Comparison of ENCODE assay signal across 18 cellular contexts in genomic region chr5:17445185-17445584, GRCh38. TPM values are rescaled to one million over a fixed set of nuclear protein-coding genes. Genes with fewer than 3 reads are reported as not detected.
DNase-seq lines count a peak whose midpoint lies in the region; ATAC-seq and TF ChIP-seq lines count a peak whose summit lies in the region.
"Had no signal": no experiment of that assay in that cellular context is flagged by ENCODE, and none has a peak within 500 bp of the region (broad histone marks: within the 10 kb centered on the region; RNA-seq: fewer than 3 reads in every experiment).

No MANE protein-coding gene starts in this region.

- no peaks in the 10 kb centered on the region for H3K9me2 ChIP-seq in PC-3 (replicated peaks; ENCODE audit: low read length)

- no peak overlapping the region for H3K9ac ChIP-seq in mammary epithelial cell (ENCODE audit: insufficient read depth, low read length)
- H3K9ac ChIP-seq in PC-3 (ENCODE audit: low read length), result no peak overlapping the region

- H3K79me2 ChIP-seq in mammary epithelial cell (ENCODE audit: insufficient read depth, low read length) (no peaks in the 10 kb centered on the region), PC-3 (ENCODE audit: low read length) (no peaks in the 10 kb centered on the region)

- peak; percentile 10 to 39 for DNase-seq in T47D (ENCODE audit: low read depth in 1 of 2, low spot score in 1 of 2)
- no peak for DNase-seq in mammary epithelial cell
- DNase-seq in PC-3, result peak; percentile 48
- no peak for DNase-seq in Ammon's horn (ENCODE audit: low spot score)
- DNase-seq in omental fat pad (ENCODE audit: low spot score), result no peak
- DNase-seq: 8988T; BE2C; CD8-positive, alpha-beta T cell; COR-L47; DMS153; DMS79 treated with DMSO at 0.1 percent for 48 hours had no signal

- intact Hi-C loops in mammary epithelial cell (cut with micrococcal nuclease) (no loop called here), PC-3 (cut with micrococcal nuclease) (no loop called here)

- POLR2A ChIA-PET in PC-3 (lab: Charles Lee; ENCODE audit: unreplicated experiment), result no interaction called here

- H3K4me2 ChIP-seq in mammary epithelial cell (ENCODE audit: insufficient read depth, low read depth, low read length) (no peak overlapping the region), PC-3 (ENCODE audit: low read length) (0 out of 2 replicates have a peak overlapping the region, but pooled peaks have one; percentile 3)

- H3K27ac ChIP-seq in mammary epithelial cell (ENCODE audit: insufficient read depth, low read depth, low read length), result no peak overlapping the region
- H3K27ac ChIP-seq in PC-3 (ENCODE audit: low read length), result no peak overlapping the region
- peak overlapping the region; percentile 95 for H3K27ac ChIP-seq in neutrophil

- H3K27me3 ChIP-seq in mammary epithelial cell (ENCODE audit: insufficient read depth, low read length), result no peaks in the 10 kb centered on the region
- H3K27me3 ChIP-seq in PC-3 (ENCODE audit: low read length), result no peaks in the 10 kb centered on the region
- no peaks in the 10 kb centered on the region for H3K27me3 ChIP-seq in neutrophil
- H3K27me3 ChIP-seq: BE2C had no signal

- H3K4me1 ChIP-seq in mammary epithelial cell (ENCODE audit: insufficient read depth, low read length) (no peaks in the 10 kb centered on the region), PC-3 (ENCODE audit: insufficient read depth, low read length) (peaks cover 14% of the 10 kb centered on the region), neutrophil (ENCODE audit: control insufficient read depth in 1 of 2, insufficient read depth in 1 of 2, low read depth in 1 of 2, low read length in 1 of 2) (peaks cover 73 to 76% of the 10 kb centered on the region in 2 experiments)
- H3K4me1 ChIP-seq: BE2C, HAP-1 had no signal

- ATAC-seq in PC-3 (peak; percentile 54; the same call in 1 of the 2 replicates), GM19328 (IDR thresholded peaks at IDR 0.05; ENCODE audit: unreplicated experiment) (no peak), omental fat pad (ENCODE audit: low FRiP score) (no peak), HG03095 (IDR thresholded peaks at IDR 0.05; ENCODE audit: unreplicated experiment) (no peak)
- ATAC-seq: CD8-positive, alpha-beta T cell had no signal

- H2AFZ ChIP-seq in mammary epithelial cell (ENCODE audit: low read depth, low read length), result no peak overlapping the region
- H2AFZ ChIP-seq in PC-3 (ENCODE audit: low read length), result 0 out of 2 replicates have a peak overlapping the region, but pooled peaks have one; percentile 2

- no peaks in the 10 kb centered on the region for H4K20me1 ChIP-seq in mammary epithelial cell (ENCODE audit: insufficient read depth, low read length)
- H4K20me1 ChIP-seq in PC-3 (ENCODE audit: low read length), result no peaks in the 10 kb centered on the region

- CTCF ChIA-PET in mammary epithelial cell (lab: Charles Lee; ENCODE audit: low non-redundant PET) (no interaction called here), PC-3 (lab: Charles Lee) (no interaction called here)

- no peaks in the 10 kb centered on the region for H3F3A ChIP-seq in PC-3 (ENCODE audit: low read length, unreplicated experiment)

- in situ Hi-C loops in T47D (cut with HindIII; ENCODE audit: low pct_unique_long_range_greater_than_20kb, low sequenced_read_pairs) (no loop called here), mammary epithelial cell (cut with MboI; ENCODE audit: low sequenced_read_pairs in 2 of 2) (no loop called here)

- H3K36me3 ChIP-seq in mammary epithelial cell (ENCODE audit: insufficient read depth, low read length) (no peaks in the 10 kb centered on the region), PC-3 (ENCODE audit: low read depth, low read length) (no peaks in the 10 kb centered on the region), neutrophil (no peaks in the 10 kb centered on the region)
- H3K36me3 ChIP-seq: BE2C, HAP-1 had no signal

- TF ChIP-seq CTCF in mammary epithelial cell (conservative IDR thresholded peaks at IDR 0.05 in 1 of 2, IDR thresholded peaks at IDR 0.05 in 1 of 2; ENCODE audit: extremely low read depth in 1 of 2, insufficient read depth in 1 of 2, low read depth in 1 of 2, low read length in 2 of 2) (no peak), PC-3 (conservative IDR thresholded peaks at IDR 0.05; ENCODE audit: low read depth, low read length) (no peak), neutrophil (IDR thresholded peaks at IDR 0.05) (no peak), omental fat pad (IDR thresholded peaks at IDR 0.05) (no peak)

- dilution Hi-C loops in mammary epithelial cell (cut with HindIII; ENCODE audit: low sequenced_read_pairs), result no loop called here

- no peak overlapping the region for H3K4me3 ChIP-seq in mammary epithelial cell (replicated peaks in 1 of 3; ENCODE audit: insufficient read depth in 1 of 3, low read depth in 2 of 3, low read length in 3 of 3)
- no peak overlapping the region for H3K4me3 ChIP-seq in PC-3 (ENCODE audit: low read length)
- H3K4me3 ChIP-seq in neutrophil (ENCODE audit: low read depth in 1 of 2, low read length in 1 of 2), result peak overlapping the region; percentile 55 to 67
- H3K4me3 ChIP-seq: HAP-1 had no signal

- 93% methylated on average over 2 of the region's 2 CpGs for WGBS in mammary epithelial cell (ENCODE audit: low coverage, missing lambda C conversion rate)

- BruUV-seq in mammary epithelial cell (replicated peaks; lab: Mats Ljungman, UMichigan), result no TSS peak
- no TSS peak for BruUV-seq in PC-3 (replicated peaks; lab: Mats Ljungman, UMichigan)

- H3K9me3 ChIP-seq in mammary epithelial cell (replicated peaks; ENCODE audit: insufficient read depth, low read length) (peaks cover 3% of the 10 kb centered on the region), PC-3 (ENCODE audit: low read length) (no peaks in the 10 kb centered on the region), neutrophil (no peaks in the 10 kb centered on the region)
- H3K9me3 ChIP-seq: BE2C, HAP-1 had no signal

RNA-seq across cellular contexts. Expression of gene TAF11L2, which starts 52.8 kb away (rescaled TPM):
- total RNA-seq in mammary epithelial cell (not detected), PC-3 (2014; rRNA removed) (not detected in 2 replicates), omental fat pad (not detected)
- not detected for polyA plus RNA-seq in mammary epithelial cell
- not detected for polyA minus RNA-seq in mammary epithelial cell
- total RNA-seq: CD8-positive, alpha-beta T cell; H1; IMR-90 had no signal
- polyA plus RNA-seq: CD14-positive monocyte, H1, IMR-90 had no signal

Comparison
In these comparisons a context has a peak if more than half of its experiments do, and no peak if none do; other contexts are left out.
1. DNase-seq: peak in T47D (2 of 2) and PC-3 (single experiment); none in mammary epithelial cell (single experiment), Ammon's horn (single experiment) and omental fat pad (single experiment).
2. H3K4me3 ChIP-seq: peak in neutrophil (2 of 2); none in mammary epithelial cell (0 of 3) and PC-3 (single experiment).